26 cellular contexts compared by ENCODE assay signal in genomic region chrX:68121371-68121770, GRCh38.
"Had no signal": no experiment of that assay in that cellular context is flagged by ENCODE, and none has a peak within 500 bp of the region (broad histone marks: within the 10 kb centered on the region; RNA-seq: fewer than 3 reads in every experiment).

No MANE protein-coding gene starts in this region.

- H3K36me3 ChIP-seq: ascending aorta, Peyer's patch, SJCRH30 had no signal

- H3K9me3 Mint-ChIP-seq: activated CD8-positive, alpha-beta T cell treated with anti-CD3 and anti-CD28 coated beads for 36 hours; activated naive CD8-positive, alpha-beta T cell treated with anti-CD3 and anti-CD28 coated beads, Interleukin-2, amount 10 ng/mL, durations not matched to agents 7 days and 5 days; T-helper 1 cell treated with Interleukin-12 subunit alpha and Interleukin-12 subunit beta and Interleukin-4 antibody, amounts not matched to agents 30 μg/mL and 1 μg/mL, for 36 hours had no signal

- DNase-seq: activated CD4-positive, alpha-beta T cell treated with anti-CD3 and anti-CD28 coated beads for 4 hours; activated CD8-positive, alpha-beta memory T cell treated with anti-CD3 and anti-CD28 coated beads, Interleukin-2, amount 50 U/mL, for 4 hours; activated CD8-positive, alpha-beta T cell treated with anti-CD3 and anti-CD28 coated beads for 36 hours; activated naive CD4-positive, alpha-beta T cell treated with anti-CD3 and anti-CD28 coated beads, Interleukin-2, amount 50 U/mL, for 16 hours; activated naive CD8-positive, alpha-beta T cell treated with anti-CD3 and anti-CD28 coated beads, Interleukin-2, amount 10 ng/mL, durations not matched to agents 7 days and 5 days; body of pancreas; central memory CD4-positive, alpha-beta T cell; Kasumi-1; KBM-7; NCI-H1105 treated with DMSO at 0.1 percent for 48 hours; NCI-H146; NCI-H187 treated with DMSO at 0.1 percent for 48 hours; NCI-H2081 treated with DMSO at 0.1 percent for 48 hours; NCI-H2171 treated with DMSO at 0.1 percent for 48 hours; NCI-H226; NCI-H526; NCI-H774; OCI-M1; Peyer's patch; Right ventricle myocardium superior; SJCRH30 had no signal

- H3K9me3 ChIP-seq: ascending aorta, body of pancreas, Peyer's patch, SJCRH30 had no signal

- H3K4me1 Mint-ChIP-seq: activated naive CD8-positive, alpha-beta T cell treated with anti-CD3 and anti-CD28 coated beads, Interleukin-2, amount 10 ng/mL, durations not matched to agents 7 days and 5 days had no signal

- H3K27me3 Mint-ChIP-seq: activated CD8-positive, alpha-beta T cell treated with anti-CD3 and anti-CD28 coated beads for 36 hours; activated naive CD8-positive, alpha-beta T cell treated with anti-CD3 and anti-CD28 coated beads, Interleukin-2, amount 10 ng/mL, durations not matched to agents 7 days and 5 days had no signal

- H3K27ac Mint-ChIP-seq: activated CD8-positive, alpha-beta T cell treated with anti-CD3 and anti-CD28 coated beads for 36 hours; activated naive CD8-positive, alpha-beta T cell treated with anti-CD3 and anti-CD28 coated beads, Interleukin-2, amount 10 ng/mL, durations not matched to agents 7 days and 5 days; T-helper 1 cell treated with Interleukin-12 subunit alpha and Interleukin-12 subunit beta and Interleukin-4 antibody, amounts not matched to agents 30 μg/mL and 1 μg/mL, for 36 hours had no signal

- H3K4me3 ChIP-seq: ascending aorta, body of pancreas, Peyer's patch, SJCRH30 had no signal

- H3K27ac ChIP-seq: ascending aorta, body of pancreas, Peyer's patch, RWPE1, SJCRH30 had no signal

- ATAC-seq: activated CD4-positive, CD25-positive, alpha-beta regulatory T cell treated with anti-CD3 and anti-CD28 coated beads, Interleukin-2, amount 50 U/mL, for 24 hours; activated CD8-positive, alpha-beta T cell treated with anti-CD3 and anti-CD28 coated beads for 36 hours; body of pancreas; SK-N-SH treated with all-trans-retinoic acid at 6 μM for 48 hours had no signal

- H3K4me1 ChIP-seq: ascending aorta, body of pancreas, Peyer's patch, SJCRH30 had no signal

- H3K4me3 Mint-ChIP-seq: activated CD8-positive, alpha-beta T cell treated with anti-CD3 and anti-CD28 coated beads for 36 hours; activated naive CD8-positive, alpha-beta T cell treated with anti-CD3 and anti-CD28 coated beads, Interleukin-2, amount 10 ng/mL, durations not matched to agents 7 days and 5 days; T-helper 1 cell treated with Interleukin-12 subunit alpha and Interleukin-12 subunit beta and Interleukin-4 antibody, amounts not matched to agents 30 μg/mL and 1 μg/mL, for 36 hours had no signal

- H3K36me3 Mint-ChIP-seq: activated naive CD8-positive, alpha-beta T cell treated with anti-CD3 and anti-CD28 coated beads, Interleukin-2, amount 10 ng/mL, durations not matched to agents 7 days and 5 days had no signal

- H3K27me3 ChIP-seq: ascending aorta, body of pancreas, Peyer's patch, SJCRH30 had no signal
